1 cellular context compared by ENCODE assay signal in the genomic region with DNA sequence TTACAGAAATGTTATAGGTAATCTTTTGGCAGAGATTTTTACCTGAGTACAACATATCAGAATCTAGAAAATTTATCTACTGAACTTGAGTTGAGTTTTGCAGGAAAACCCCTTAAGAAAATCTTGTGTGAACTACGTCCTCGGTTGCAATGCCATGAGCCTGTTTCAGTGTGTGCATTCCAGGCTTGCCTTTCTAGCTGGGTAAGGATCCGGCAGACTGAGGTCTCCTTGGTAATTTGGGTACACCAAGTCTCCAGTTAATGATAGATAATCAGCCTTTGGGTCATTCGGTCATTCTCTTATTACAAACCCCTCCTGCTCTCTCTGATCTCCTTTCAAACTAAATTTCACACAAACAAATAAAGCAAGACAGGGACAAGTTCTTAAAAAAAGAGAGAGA.
TF ChIP-seq lines count a peak whose summit lies in the region.

No MANE protein-coding gene starts in this region.

TF ChIP-seq in neural cell, 6 proteins besides CTCF, POLR2A, EP300 and RAD21 (continued from another document):
- TF ChIP-seq REST (IDR thresholded peaks at IDR 0.05; ENCODE audit: borderline replicate concordance): no peak
- TF ChIP-seq SMC3 (conservative IDR thresholded peaks at IDR 0.05; ENCODE audit: poor library complexity): no peak
